Comparison of ENCODE assay signal across 7 cellular contexts in genomic region chr11:61679893-61680621, GRCh38. TPM values are rescaled to one million over a fixed set of nuclear protein-coding genes. Genes with fewer than 3 reads are reported as not detected.
DNase-seq lines count a peak whose midpoint lies in the region; ATAC-seq, FAIRE-seq and TF ChIP-seq lines count a peak whose summit lies in the region.

Gene DAGLA, plus strand, starts transcription at chr11:61680391. Its CDS starts 39,765 bp downstream, at chr11:61720156.

- peak within 1 kb of the TSS; percentile 83 for H3K4me2 ChIP-seq in SK-N-SH

- CTCF ChIA-PET in SK-N-SH (lab: Yijun Ruan, JAX): interaction anchor here (0.8 to 5.5 kb wide), 18 partner anchors 11 to 245 kb away, joined by 3 to 53 read pairs (median 4); no protein-coding TSS in a partner anchor

- intact Hi-C loops in heart left ventricle (cut with DNase I): loop anchor here in 9 of 10 donors (1.0 to 2.0 kb wide), 2 partner anchors 53 kb away; no protein-coding TSS in a partner anchor
- intact Hi-C loops in posterior cingulate gyrus (cut with DNase I): loop anchor here (1.0 kb wide), 1 partner anchor 53 kb away; no protein-coding TSS in a partner anchor

- H3K27ac ChIP-seq in SK-N-SH (ENCODE audit: low read depth in 2 of 2, low read length in 1 of 2): no peak within 1 kb of the TSS
- peak within 1 kb of the TSS in 5 of 12 donors; percentile 33 to 65 (median 49) for H3K27ac ChIP-seq in heart left ventricle
- H3K27ac ChIP-seq in upper lobe of left lung: peak within 1 kb of the TSS in 2 of 4 donors; percentile 30 to 64

- ATAC-seq in heart left ventricle (peak in 3 of 4 donors; percentile 53 to 78 (median 78)), upper lobe of left lung (ENCODE audit: low FRiP score in 2 of 2) (peak; percentile 75 to 93)

- H3K27me3 ChIP-seq in SK-N-SH (ENCODE audit: insufficient read depth): peaks cover 19% of the 10 kb centered on the region; the same call in 1 of the 2 replicates
- H3K27me3 ChIP-seq in heart left ventricle: peaks cover 0 to 6% (median 0%) of the 10 kb centered on the region in 9 donors
- H3K27me3 ChIP-seq in upper lobe of left lung: peaks cover 0 to 11% (median 2%) of the 10 kb centered on the region in 4 donors

- POLR2A ChIA-PET in SK-N-SH (lab: Yijun Ruan, JAX): interaction anchor here (1.2 kb wide), 1 partner anchor 39 kb away, joined by 3 read pairs; no protein-coding TSS in a partner anchor

- peak within 1 kb of the TSS in 3 of 4 donors; percentile 8 to 83 (median 51) for H3K4me3 Mint-ChIP-seq in IgD-negative memory B cell
- H3K4me3 Mint-ChIP-seq in activated naive CD8-positive, alpha-beta T cell treated with anti-CD3 and anti-CD28 coated beads for 36 hours: peak within 1 kb of the TSS; percentile 54

- peaks cover 1% of the 10 kb centered on the region for H3K36me3 Mint-ChIP-seq in IgD-negative memory B cell
- no peaks in the 10 kb centered on the region for H3K36me3 Mint-ChIP-seq in activated naive CD8-positive, alpha-beta T cell treated with anti-CD3 and anti-CD28 coated beads for 36 hours

- no peaks in the 10 kb centered on the region for H3K79me2 ChIP-seq in SK-N-SH (ENCODE audit: insufficient read depth)

- TF ChIP-seq EP300 in SK-N-SH (IDR thresholded peaks at IDR 0.05; ENCODE audit: borderline replicate concordance in 1 of 2, low read depth in 1 of 2, low read length in 1 of 2): no peak
- TF ChIP-seq EP300 in upper lobe of left lung (IDR thresholded peaks at IDR 0.05): no peak

- peak; percentile 64 for TF ChIP-seq RAD21 in SK-N-SH (IDR thresholded peaks at IDR 0.05; ENCODE audit: low read length)

- TF ChIP-seq CTCF in SK-N-SH (IDR thresholded peaks at IDR 0.05): peak; percentile 71
- peak; percentile 88 to 99 (median 96) for TF ChIP-seq CTCF in heart left ventricle (IDR thresholded peaks at IDR 0.05)
- peak; percentile 96 to 99 (median 98) for TF ChIP-seq CTCF in upper lobe of left lung (IDR thresholded peaks at IDR 0.05)

- H3K9ac ChIP-seq in SK-N-SH: peak within 1 kb of the TSS; percentile 40; the same call in 1 of the 2 replicates

- H3K4me3 ChIP-seq in SK-N-SH (ENCODE audit: low read depth in 2 of 2, low read length in 1 of 2): peak within 1 kb of the TSS; percentile 59 to 63
- H3K4me3 ChIP-seq in heart left ventricle: peak within 1 kb of the TSS; percentile 17 to 72 (median 56)
- H3K4me3 ChIP-seq in upper lobe of left lung: peak within 1 kb of the TSS in 3 of 4 donors; percentile 47 to 56 (median 53)

- H3K4me1 Mint-ChIP-seq in IgD-negative memory B cell: peaks cover 0 to 4% (median 3%) of the 10 kb centered on the region in 3 donors
- H3K4me1 Mint-ChIP-seq in activated naive CD8-positive, alpha-beta T cell treated with anti-CD3 and anti-CD28 coated beads for 36 hours: peaks cover 3% of the 10 kb centered on the region

- H4K20me1 ChIP-seq in SK-N-SH (ENCODE audit: insufficient read depth): no peaks in the 10 kb centered on the region

- no peaks in the 10 kb centered on the region for H3K9me3 Mint-ChIP-seq in IgD-negative memory B cell
- H3K9me3 Mint-ChIP-seq in activated naive CD8-positive, alpha-beta T cell treated with anti-CD3 and anti-CD28 coated beads for 36 hours: no peaks in the 10 kb centered on the region

- H2AFZ ChIP-seq in SK-N-SH (ENCODE audit: low read depth): peak within 1 kb of the TSS; percentile 81; the same call in 1 of the 2 replicates

- H3K36me3 ChIP-seq in SK-N-SH (replicated peaks in 1 of 2; ENCODE audit: control insufficient read depth in 1 of 2, insufficient read depth in 2 of 2, low read length in 1 of 2): no peaks in the 10 kb centered on the region
- H3K36me3 ChIP-seq in heart left ventricle: no peaks in the 10 kb centered on the region
- no peaks in the 10 kb centered on the region for H3K36me3 ChIP-seq in upper lobe of left lung

- peak; percentile 96 for FAIRE-seq in GM12891 (lab: Jason Lieb, UNC)

- H3K27ac Mint-ChIP-seq in IgD-negative memory B cell: no peak within 1 kb of the TSS
- no peak within 1 kb of the TSS for H3K27ac Mint-ChIP-seq in activated naive CD8-positive, alpha-beta T cell treated with anti-CD3 and anti-CD28 coated beads for 36 hours

- peaks cover 0 to 14% of the 10 kb centered on the region in 2 experiments; a peak in 1 of 4 replicates for H3K4me1 ChIP-seq in SK-N-SH (ENCODE audit: control insufficient read depth in 1 of 2, insufficient read depth in 2 of 2, low read depth in 1 of 2, low read length in 1 of 2)
- H3K4me1 ChIP-seq in heart left ventricle: peaks cover 0 to 53% (median 24%) of the 10 kb centered on the region in 12 donors
- H3K4me1 ChIP-seq in upper lobe of left lung: peaks cover 10 to 33% (median 11%) of the 10 kb centered on the region in 4 donors

- H3K9me3 ChIP-seq in SK-N-SH (no peaks in the 10 kb centered on the region), heart left ventricle (no peaks in the 10 kb centered on the region), upper lobe of left lung (no peaks in the 10 kb centered on the region)

- 7% methylated on average over 16 of the region's 84 CpGs for whole genome bisulfite sequencing in SK-N-SH (ENCODE audit: low lambda C conversion rate)
- WGBS in heart left ventricle, 4 donors: 3 to 10% (median 4%) methylated on average over 22 to 84 of the region's 84 CpGs
- WGBS in upper lobe of left lung, 2 donors: 6 to 15% methylated on average over 15 to 30 of the region's 84 CpGs

- DNase-seq in GM12891 (ENCODE audit: insufficient read length, low spot score) (peak; percentile 91), SK-N-SH (peak; percentile 99), heart left ventricle (peak; percentile 64 to 91 (median 74)), posterior cingulate gyrus (peak; percentile 61 to 97 (median 82)), upper lobe of left lung (peak; percentile 60 to 96)
- peak; percentile 79 for DNase-seq in activated naive CD8-positive, alpha-beta T cell treated with anti-CD3 and anti-CD28 coated beads for 36 hours

- TF ChIP-seq POLR2A in GM12891 (IDR thresholded peaks at IDR 0.05; ENCODE audit: low read depth, low read length) (no peak), heart left ventricle (IDR thresholded peaks at IDR 0.05) (peak in 1 of 2 donors; percentile 28), upper lobe of left lung (IDR thresholded peaks at IDR 0.05) (peak in 1 of 4 donors; percentile 5)

- H3K9me2 ChIP-seq in SK-N-SH: no peaks in the 10 kb centered on the region

- peaks cover 23% of the 10 kb centered on the region for H3K27me3 Mint-ChIP-seq in IgD-negative memory B cell
- H3K27me3 Mint-ChIP-seq in activated naive CD8-positive, alpha-beta T cell treated with anti-CD3 and anti-CD28 coated beads for 36 hours: peaks cover 4% of the 10 kb centered on the region

- no peaks in the 10 kb centered on the region for H3F3A ChIP-seq in SK-N-SH (replicated peaks; ENCODE audit: insufficient read depth)

TF ChIP-seq in GM12891, 5 proteins besides CTCF, POLR2A, EP300 and RAD21:
- peak; percentile 40; the same call in 1 of the 2 replicates for TF ChIP-seq SPI1 (IDR thresholded peaks at IDR 0.05; ENCODE audit: low read depth, low read length)
- no peak for TF ChIP-seq POU2F2 (IDR thresholded peaks at IDR 0.05; ENCODE audit: low read depth, low read length)
- TF ChIP-seq TAF1 (IDR thresholded peaks at IDR 0.05; ENCODE audit: low read depth, low read length): no peak
- TF ChIP-seq PAX5 (IDR thresholded peaks at IDR 0.05; ENCODE audit: insufficient read depth, low read length, severe bottlenecking): no peak
- no peak for TF ChIP-seq POLR2AphosphoS5 (IDR thresholded peaks at IDR 0.05; ENCODE audit: low read depth, low read length)

TF ChIP-seq in SK-N-SH, 30 proteins besides CTCF, POLR2A, EP300 and RAD21:
- TF ChIP-seq MEF2A (IDR thresholded peaks at IDR 0.05; ENCODE audit: borderline replicate concordance, low read depth) (no peak), POLR2AphosphoS5 (IDR thresholded peaks at IDR 0.05; ENCODE audit: low read depth, low read length) (0 out of 2 replicates have a peak, but pooled peaks have one; percentile 16), RCOR1 (IDR thresholded peaks at IDR 0.05; ENCODE audit: low read length) (no peak), CHD2 (IDR thresholded peaks at IDR 0.05; ENCODE audit: low read length, partially characterized antibody) (no peak), SMC3 (IDR thresholded peaks at IDR 0.05; ENCODE audit: low read depth, low read length) (peak; percentile 83), PBX3 (IDR thresholded peaks at IDR 0.05) (no peak), NRF1 (IDR thresholded peaks at IDR 0.05; ENCODE audit: low read depth, low read length) (peak; percentile 43), RFX5 (IDR thresholded peaks at IDR 0.05; ENCODE audit: low read length) (no peak)

RNA-seq across cellular contexts. Expression of gene DAGLA, which starts in this region (rescaled TPM):
- 0.04 TPM for polyA plus RNA-seq in GM12891 (2012; ENCODE audit: low read depth, missing spikeins)
- polyA plus RNA-seq in IgD-negative memory B cell (not detected), SK-N-SH (2012; rRNA removed) (2.7 and 3.3 TPM in 2 replicates), heart left ventricle (1 to 10 TPM; 2.2 to 3.3 TPM)
- 1.2 and 2.2 TPM in 2 replicates for polyA plus RNA-seq in SK-N-SH (2012; cell fraction: cytosol; rRNA removed)
- 7.1 and 8.6 TPM in 2 replicates for polyA plus RNA-seq in SK-N-SH (2012; cell fraction: nucleus; rRNA removed)
- under 1 TPM; 0.12 to 0.22 TPM for total RNA-seq in activated naive CD8-positive, alpha-beta T cell treated with anti-CD3 and anti-CD28 coated beads for 36 hours
- total RNA-seq in heart left ventricle (1 to 10 TPM; 2.4 to 5.6 (median 3.8) TPM), upper lobe of left lung (10 to 100 TPM in 1 of 6 donors, 1 to 10 TPM in 5; 3.0 to 11.0 (median 8.0) TPM)

Comparison
In these comparisons a context has a peak if more than half of its experiments do, and no peak if none do; other contexts are left out.
1. Peak in DNase-seq in activated naive CD8-positive, alpha-beta T cell treated with anti-CD3 and anti-CD28 coated beads for 36 hours; RNA of the gene not detected or under 1 TPM.